1 cellular context compared by ENCODE assay signal in the genomic region with DNA sequence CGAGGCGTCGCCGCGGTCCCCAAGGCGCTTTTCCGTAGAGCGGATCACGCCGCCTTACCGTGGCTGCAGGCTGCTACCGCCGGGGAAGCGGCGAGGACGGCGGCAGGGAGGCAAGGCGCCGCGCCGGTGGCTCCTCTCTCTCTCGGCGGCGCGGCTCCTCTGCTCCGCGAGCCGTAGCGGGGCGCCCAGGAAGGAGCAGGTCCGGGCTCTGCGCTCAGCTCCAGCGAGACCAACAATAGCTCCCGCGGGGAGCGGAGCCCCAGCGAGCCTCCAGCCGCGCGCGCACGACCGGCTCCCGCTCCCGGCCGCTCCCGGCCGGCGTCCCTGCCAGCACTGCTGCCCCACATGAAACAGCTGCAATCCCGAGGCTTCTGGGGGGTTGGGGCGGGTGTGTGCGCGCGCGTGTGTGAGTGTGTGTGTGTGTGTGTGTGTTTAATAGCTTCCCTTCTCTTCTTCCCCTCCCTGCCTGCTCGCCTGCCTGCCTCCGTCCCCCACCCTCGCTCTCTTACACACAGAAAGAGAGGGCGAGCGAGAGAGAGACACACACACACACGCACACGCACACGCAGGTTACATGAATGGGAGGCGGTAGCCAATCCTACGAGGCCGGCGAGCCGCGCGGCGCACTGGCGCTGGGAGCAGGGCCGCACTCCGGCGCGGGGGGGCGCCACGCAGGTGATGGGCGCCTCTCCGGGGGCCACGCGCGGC.
TF ChIP-seq lines count a peak whose summit lies in the region.

A gene (minus strand): TSS at position 580 of the 708 bp plus-strand sequence. CDS start 371,086 bp downstream, outside the sequence.

TF ChIP-seq in SK-N-SH, 30 proteins besides CTCF, POLR2A, EP300 and RAD21 (continued from another document):
- TF ChIP-seq NFIC (IDR thresholded peaks at IDR 0.05; ENCODE audit: borderline replicate concordance) (peak; percentile 21; the same call in 1 of the 2 replicates), NRF1 (IDR thresholded peaks at IDR 0.05; ENCODE audit: low read depth, low read length) (no peak; the same call in 1 of the 2 replicates), FOXJ3 (CRISPR knock-in tag; IDR thresholded peaks at IDR 0.05) (no peak), GABPA (IDR thresholded peaks at IDR 0.05; ENCODE audit: low read depth) (no peak), JUND (IDR thresholded peaks at IDR 0.05) (no peak), MXI1 (IDR thresholded peaks at IDR 0.05; ENCODE audit: low read depth, low read length) (peak; percentile 48), POLR2AphosphoS5 (IDR thresholded peaks at IDR 0.05; ENCODE audit: low read depth, low read length) (peak; percentile 18; the same call in 1 of the 2 replicates), SIN3A (IDR thresholded peaks at IDR 0.05; ENCODE audit: borderline replicate concordance, low read depth, low read length) (0 out of 2 replicates have a peak, but pooled peaks have one; percentile 44)
- TF ChIP-seq, protein P1, sequence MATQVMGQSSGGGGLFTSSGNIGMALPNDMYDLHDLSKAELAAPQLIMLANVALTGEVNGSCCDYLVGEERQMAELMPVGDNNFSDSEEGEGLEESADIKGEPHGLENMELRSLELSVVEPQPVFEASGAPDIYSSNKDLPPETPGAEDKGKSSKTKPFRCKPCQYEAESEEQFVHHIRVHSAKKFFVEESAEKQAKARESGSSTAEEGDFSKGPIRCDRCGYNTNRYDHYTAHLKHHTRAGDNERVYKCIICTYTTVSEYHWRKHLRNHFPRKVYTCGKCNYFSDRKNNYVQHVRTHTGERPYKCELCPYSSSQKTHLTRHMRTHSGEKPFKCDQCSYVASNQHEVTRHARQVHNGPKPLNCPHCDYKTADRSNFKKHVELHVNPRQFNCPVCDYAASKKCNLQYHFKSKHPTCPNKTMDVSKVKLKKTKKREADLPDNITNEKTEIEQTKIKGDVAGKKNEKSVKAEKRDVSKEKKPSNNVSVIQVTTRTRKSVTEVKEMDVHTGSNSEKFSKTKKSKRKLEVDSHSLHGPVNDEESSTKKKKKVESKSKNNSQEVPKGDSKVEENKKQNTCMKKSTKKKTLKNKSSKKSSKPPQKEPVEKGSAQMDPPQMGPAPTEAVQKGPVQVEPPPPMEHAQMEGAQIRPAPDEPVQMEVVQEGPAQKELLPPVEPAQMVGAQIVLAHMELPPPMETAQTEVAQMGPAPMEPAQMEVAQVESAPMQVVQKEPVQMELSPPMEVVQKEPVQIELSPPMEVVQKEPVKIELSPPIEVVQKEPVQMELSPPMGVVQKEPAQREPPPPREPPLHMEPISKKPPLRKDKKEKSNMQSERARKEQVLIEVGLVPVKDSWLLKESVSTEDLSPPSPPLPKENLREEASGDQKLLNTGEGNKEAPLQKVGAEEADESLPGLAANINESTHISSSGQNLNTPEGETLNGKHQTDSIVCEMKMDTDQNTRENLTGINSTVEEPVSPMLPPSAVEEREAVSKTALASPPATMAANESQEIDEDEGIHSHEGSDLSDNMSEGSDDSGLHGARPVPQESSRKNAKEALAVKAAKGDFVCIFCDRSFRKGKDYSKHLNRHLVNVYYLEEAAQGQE (IDR thresholded peaks at IDR 0.05; ENCODE audit: low read depth, low read length) = 0 out of 2 replicates have a peak, but pooled peaks have one; percentile 10
- TF ChIP-seq, protein P2, sequence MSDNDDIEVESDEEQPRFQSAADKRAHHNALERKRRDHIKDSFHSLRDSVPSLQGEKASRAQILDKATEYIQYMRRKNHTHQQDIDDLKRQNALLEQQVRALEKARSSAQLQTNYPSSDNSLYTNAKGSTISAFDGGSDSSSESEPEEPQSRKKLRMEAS (IDR thresholded peaks at IDR 0.05; ENCODE audit: low read depth) = peak; percentile 51; the same call in 1 of the 2 replicates
